In the genomic region with DNA sequence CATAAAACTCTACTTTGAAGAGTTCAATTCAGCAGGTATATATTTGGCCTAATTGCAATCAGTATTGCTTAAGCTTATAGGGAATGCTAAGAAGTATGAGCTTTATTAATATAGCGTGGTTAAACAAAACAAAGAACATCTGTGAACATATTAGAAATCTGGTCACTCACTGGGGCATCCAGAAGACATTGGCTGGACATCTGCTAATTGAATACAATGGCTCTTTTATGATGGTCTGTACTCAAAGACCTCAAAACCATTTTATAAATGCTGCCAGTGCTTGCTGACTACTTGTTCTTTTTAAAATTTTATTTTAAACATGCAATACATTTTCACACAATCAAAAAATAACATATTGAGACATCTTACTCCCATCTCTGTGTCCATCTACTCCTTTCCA, we compare ENCODE assay signal across 22 cellular contexts.
DNase-seq lines count a peak whose midpoint lies in the region; ATAC-seq and TF ChIP-seq lines count a peak whose summit lies in the region.
"Had no signal": no experiment of that assay in that cellular context is flagged by ENCODE, and none has a peak within 500 bp of the region (broad histone marks: within the 10 kb centered on the region; RNA-seq: fewer than 3 reads in every experiment).

No MANE protein-coding gene starts in this region.

- peak overlapping the region; percentile 84 for H3K27ac ChIP-seq in left ventricle myocardium inferior (replicated peaks)
- H3K27ac ChIP-seq in temporal lobe (ENCODE audit: low read depth, low read length) = peak overlapping the region; percentile 87
- H3K27ac ChIP-seq: HL-60 had no signal

- no peaks in the 10 kb centered on the region for H3K27me3 ChIP-seq in left ventricle myocardium inferior (ENCODE audit: low read depth)

- no peak for ATAC-seq in GM18870 (IDR thresholded peaks at IDR 0.05; ENCODE audit: unreplicated experiment)
- no peak for ATAC-seq in GM21515 (IDR thresholded peaks at IDR 0.05; ENCODE audit: unreplicated experiment)
- ATAC-seq: SK-N-SH treated with all-trans-retinoic acid at 6 μM for 48 hours had no signal

- TF ChIP-seq CTCF in left ventricle myocardium inferior (IDR thresholded peaks at IDR 0.05; ENCODE audit: borderline replicate concordance) = no peak

- intact Hi-C loops in left ventricle myocardium inferior (cut with micrococcal nuclease) (no loop called here), cardiac septum (cut with DNase I) (no loop called here)

- H3K4me3 ChIP-seq in left ventricle myocardium inferior = no peak overlapping the region

- DNase-seq in left ventricle myocardium inferior = no peak
- DNase-seq in cardiac septum (ENCODE audit: low spot score) = no peak
- peak; percentile 83 for DNase-seq in foreskin melanocyte
- peak; percentile 41 for DNase-seq in middle frontal gyrus (ENCODE audit: extremely low spot score, low spot score)
- no peak for DNase-seq in NCI-H345 (lab: John Stamatoyannopoulos, UW)
- DNase-seq: 8988T; CD4-positive, CD25-positive, alpha-beta regulatory T cell; H9; IMR-90; NCI-H1048; NCI-H1436 treated with DMSO at 0.1 percent for 48 hours; NCI-H2081; NCI-H2171 treated with DMSO at 0.1 percent for 48 hours; NCI-H446 treated with DMSO at 0.1 percent for 48 hours; OCI-M1; RPMI8226; SHP77 treated with DMSO at 0.1 percent for 48 hours had no signal

- peaks cover 100% of the 10 kb centered on the region for H3K4me1 ChIP-seq in left ventricle myocardium inferior

- H3K9me3 ChIP-seq in left ventricle myocardium inferior (replicated peaks) = no peaks in the 10 kb centered on the region

- no peaks in the 10 kb centered on the region for H3K36me3 ChIP-seq in left ventricle myocardium inferior

Comparison
In these comparisons a context has a peak if more than half of its experiments do, and no peak if none do; other contexts are left out.
1. DNase-seq: peak in foreskin melanocyte (single experiment) and middle frontal gyrus (single experiment); none in left ventricle myocardium inferior (single experiment), cardiac septum (single experiment) and NCI-H345 (single experiment).